In the genomic region with DNA sequence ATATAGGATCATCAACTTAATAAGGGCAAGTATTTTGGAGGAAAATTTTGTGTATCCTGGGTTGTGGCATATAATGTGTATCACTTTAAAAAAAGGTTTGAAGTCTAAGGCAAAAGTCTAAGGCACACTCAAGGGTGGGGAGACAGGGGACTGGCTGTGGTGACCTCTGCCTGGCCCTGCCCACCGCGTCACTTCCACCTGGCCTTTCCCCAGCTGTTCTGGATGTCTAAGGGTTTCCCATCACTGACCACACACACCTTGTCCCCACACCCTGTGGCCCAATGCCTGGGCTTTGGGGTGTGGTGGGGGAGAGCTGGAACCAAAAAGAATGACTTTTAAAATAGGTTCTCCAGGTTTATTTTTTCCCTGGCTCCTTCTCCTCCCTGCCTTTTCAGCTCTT, we compare ENCODE assay signal across 24 cellular contexts.
"Had no signal": no experiment of that assay in that cellular context is flagged by ENCODE, and none has a peak within 500 bp of the region (broad histone marks: within the 10 kb centered on the region; RNA-seq: fewer than 3 reads in every experiment).

No MANE protein-coding gene starts in this region.

- H3K9me3 ChIP-seq: esophagus squamous epithelium, heart right ventricle, prostate gland, right atrium auricular region, thoracic aorta, tibial nerve, upper lobe of left lung had no signal

- H3K27ac ChIP-seq: esophagus squamous epithelium, heart right ventricle, prostate gland, right atrium auricular region, skin epidermis, tibial nerve, upper lobe of left lung had no signal

- DNase-seq: cortex of kidney; effector memory CD8-positive, alpha-beta T cell; erythroblast; esophagus squamous epithelium; foreskin melanocyte; glutamatergic neuron; heart right ventricle; hippocampal formation; kidney glomerular epithelial cell; left colon; mesenchymal stem cell; midbrain; naive thymus-derived CD8-positive, alpha-beta T cell; nephron progenitor cell; nucleus accumbens; stimulated activated CD4-positive, alpha-beta T cell treated with anti-CD3 and anti-CD28 coated beads, Interleukin-15, amount 100 ng/mL, for 24 hours; stimulated activated CD4-positive, alpha-beta T cell treated with anti-CD3 and anti-CD28 coated beads, Interleukin-2, amount 100 ng/mL, for 48 hours; stimulated activated naive B cell treated with anti-CD40 and anti-IgM and Interleukin-4, amounts not matched to agents 10 μg/mL and 1 μg/mL and 100 μg/mL, for 72 hours; upper lobe of left lung had no signal

- H3K27me3 ChIP-seq: esophagus squamous epithelium, heart right ventricle, right atrium auricular region, tibial nerve, upper lobe of left lung had no signal

- H3K4me1 ChIP-seq: prostate gland had no signal

- H3K4me3 ChIP-seq: esophagus squamous epithelium, heart right ventricle, prostate gland, right atrium auricular region, skin epidermis, thoracic aorta, tibial nerve, upper lobe of left lung had no signal

- H3K36me3 ChIP-seq: esophagus squamous epithelium, heart right ventricle, prostate gland, right atrium auricular region, thoracic aorta, tibial nerve, upper lobe of left lung had no signal
